22 cellular contexts compared by ENCODE assay signal in genomic region chr15:65924004-65924403, GRCh38.
"Had no signal": no experiment of that assay in that cellular context is flagged by ENCODE, and none has a peak within 500 bp of the region (broad histone marks: within the 10 kb centered on the region; RNA-seq: fewer than 3 reads in every experiment).

No MANE protein-coding gene starts in this region.

- FAIRE-seq: HepG2, RCC 7860 had no signal

- H3K36me3 ChIP-seq: MG63, SJSA1 had no signal

- H3K9me3 ChIP-seq: MG63, SJSA1 had no signal

- ATAC-seq: HepG2 had no signal

- DNase-seq: IMR-90, Karpas-422, KG1, MG63, NCI-H1092, NCI-H1417 treated with DMSO at 0.1 percent for 48 hours, NCI-H146, NCI-H1694 treated with DMSO at 0.1 percent for 48 hours, NCI-H1930, NCI-H2081, NCI-H2107, NCI-H2227 treated with DMSO at 0.1 percent for 48 hours, NCI-H526 treated with DMSO at 0.1 percent for 48 hours, NCI-H748 treated with DMSO at 0.1 percent for 48 hours, Right ventricle myocardium superior, RPMI8226, SIG-M5 had no signal

- H3K4me3 ChIP-seq: MG63, SJSA1, SK-N-MC had no signal

- H3K27ac ChIP-seq: HL-60, SJSA1, SK-N-MC had no signal

- H3K27me3 ChIP-seq: MG63, SJSA1 had no signal

- H3K4me1 ChIP-seq: SJSA1 had no signal
